Comparison of ENCODE assay signal across 10 cellular contexts in genomic region chr7:117993377-117994003, GRCh38.
DNase-seq lines count a peak whose midpoint lies in the region; ATAC-seq, FAIRE-seq and TF ChIP-seq lines count a peak whose summit lies in the region.
"Had no signal": no experiment of that assay in that cellular context is flagged by ENCODE, and none has a peak within 500 bp of the region (broad histone marks: within the 10 kb centered on the region; RNA-seq: fewer than 3 reads in every experiment).

No MANE protein-coding gene starts in this region.

- H3K27ac ChIP-seq in GM12878 (ENCODE audit: control insufficient read depth, insufficient read depth) (no peak overlapping the region), lower lobe of right lung (no peak overlapping the region)
- H3K27ac ChIP-seq: ovary had no signal

- BruUV-seq in GM12878 (replicated peaks; lab: Mats Ljungman, UMichigan), result no TSS peak

- in situ Hi-C loops in GM12878 (cut with MboI), result no loop called here

- H3K36me3 ChIP-seq in GM12878 (ENCODE audit: control insufficient read depth in 2 of 2, insufficient read depth in 2 of 2, low read length in 1 of 2), result no peaks in the 10 kb centered on the region
- H3K36me3 ChIP-seq in lower lobe of right lung, result no peaks in the 10 kb centered on the region
- H3K36me3 ChIP-seq: ovary had no signal

- H3K4me3 ChIP-seq in GM12878 (no peak overlapping the region), lower lobe of right lung (no peak overlapping the region)
- H3K4me3 ChIP-seq: ovary had no signal

- H3K27me3 ChIP-seq in GM12878 (replicated peaks in 1 of 2; ENCODE audit: control insufficient read depth in 2 of 2, insufficient read depth in 2 of 2, low read length in 1 of 2) (no peaks in the 10 kb centered on the region), lower lobe of right lung (ENCODE audit: low read depth) (no peaks in the 10 kb centered on the region)
- H3K27me3 ChIP-seq: ovary had no signal

- H2AFZ ChIP-seq in GM12878 (ENCODE audit: control insufficient read depth, low read depth, low read length), result no peak overlapping the region

- SMC1A ChIA-PET in GM12878 (lab: Charles Lee; ENCODE audit: uncharacterized antibody, unreplicated experiment), result interaction anchor here (0.6 to 1.7 kb wide), 16 partner anchors 11 to 290 kb away, joined by 3 to 8 read pairs (median 4); no protein-coding TSS in a partner anchor

- TF ChIP-seq POLR2A in GM12878 (IDR thresholded peaks at IDR 0.05; ENCODE audit: low read depth, low read length), result no peak

- DNase-seq in COR-L47 (lab: John Stamatoyannopoulos, UW) (peak; percentile 33), NCI-H1694 treated with DMSO at 0.1 percent for 48 hours (lab: John Stamatoyannopoulos, UW) (peak; percentile 74), GM12878 (ENCODE audit: low read depth, low spot score) (no peak), lower lobe of right lung (no peak)
- DNase-seq in activated effector memory CD4-positive, alpha-beta T cell treated with anti-CD3 and anti-CD28 coated beads, Interleukin-2, amount 50 U/mL, for 16 hours, result no peak
- DNase-seq in activated T-cell treated with anti-CD3 and anti-CD28 coated beads, Interleukin-2, amount 50 U/mL, for 1 hour, result no peak

- no peaks in the 10 kb centered on the region; the same call in 2 of the 3 replicates for H3K9me3 ChIP-seq in GM12878 (replicated peaks; ENCODE audit: control insufficient read depth, insufficient read depth, low read length)
- no peaks in the 10 kb centered on the region for H3K9me3 ChIP-seq in lower lobe of right lung
- H3K9me3 ChIP-seq: ovary had no signal

- peak; percentile 95 for ATAC-seq in GM18858 (IDR thresholded peaks at IDR 0.05; ENCODE audit: unreplicated experiment)
- peak; percentile 99 for ATAC-seq in HG02884 (IDR thresholded peaks at IDR 0.05; ENCODE audit: unreplicated experiment)
- peak; percentile 98 for ATAC-seq in GM12878
- ATAC-seq in lower lobe of right lung, result no peak

- CTCF ChIA-PET in GM12878 (lab: Yijun Ruan, JAX), result interaction anchor here (0.7 to 1.7 kb wide), 24 partner anchors 10 to 593 kb away, joined by 3 to 8 read pairs (median 3); no protein-coding TSS in a partner anchor

- intact Hi-C loops in GM12878 (cut with micrococcal nuclease; ENCODE audit: unreplicated experiment) (loop anchor here (5.0 kb wide), 2 partner anchors 114 to 159 kb away; no protein-coding TSS in a partner anchor), lower lobe of right lung (cut with DNase I) (no loop called here)

- no peaks in the 10 kb centered on the region for H3K79me2 ChIP-seq in GM12878 (ENCODE audit: control insufficient read depth, insufficient read depth, low read length)

- H3K4me1 ChIP-seq in GM12878 (ENCODE audit: control insufficient read depth, insufficient read depth, low read length), result no peaks in the 10 kb centered on the region
- H3K4me1 ChIP-seq in lower lobe of right lung, result no peaks in the 10 kb centered on the region

- TF ChIP-seq EP300 in GM12878 (IDR thresholded peaks at IDR 0.05; ENCODE audit: borderline replicate concordance in 1 of 2, control insufficient read depth in 1 of 2, low read depth in 2 of 2, low read length in 2 of 2), result no peak

- POLR2A ChIA-PET in GM12878 (lab: Charles Lee), result no interaction called here

- no peak for FAIRE-seq in GM12878 (lab: Jason Lieb, UNC)
- FAIRE-seq: TTC549 had no signal

- TF ChIP-seq RAD21 in GM12878 (IDR thresholded peaks at IDR 0.05; ENCODE audit: insufficient read depth, low read depth, low read length), result peak; percentile 32; the same call in 1 of the 2 replicates

- H3K9ac ChIP-seq in GM12878 (ENCODE audit: control insufficient read depth, insufficient read depth, low read length), result no peak overlapping the region

- TF ChIP-seq CTCF in GM12878 (IDR thresholded peaks at IDR 0.05 in 2 of 3, conservative IDR thresholded peaks at IDR 0.05 in 1 of 3; ENCODE audit: control insufficient read depth in 2 of 3, extremely low read depth in 1 of 3, insufficient read depth in 1 of 3, low read depth in 3 of 3, low read length in 3 of 3), result peak; percentile 48 to 65 (median 62)
- TF ChIP-seq CTCF in lower lobe of right lung (IDR thresholded peaks at IDR 0.05), result peak; percentile 36

- H3K4me2 ChIP-seq in GM12878 (ENCODE audit: control insufficient read depth, insufficient read depth), result no peak overlapping the region

- RAD21 ChIA-PET in GM12878 (lab: Charles Lee; ENCODE audit: unreplicated experiment), result interaction anchor here (0.8 to 1.5 kb wide), 4 partner anchors 106 to 206 kb away, joined by 3 to 8 read pairs (median 3); no protein-coding TSS in a partner anchor

- no peaks in the 10 kb centered on the region for H4K20me1 ChIP-seq in GM12878 (ENCODE audit: control insufficient read depth, insufficient read depth)

TF ChIP-seq in GM12878, 131 proteins besides CTCF, POLR2A, EP300 and RAD21:
- TF ChIP-seq YY1 (IDR thresholded peaks at IDR 0.05; ENCODE audit: low read depth, low read length) (0 out of 2 replicates have a peak, but pooled peaks have one; percentile 11), SMAD1 (IDR thresholded peaks at IDR 0.05; ENCODE audit: low read depth, partially characterized antibody) (no peak), SUZ12 (IDR thresholded peaks at IDR 0.05; ENCODE audit: unreplicated experiment) (no peak), STAT3 (IDR thresholded peaks at IDR 0.05; ENCODE audit: low read depth, low read length) (no peak), IRF3 (IDR thresholded peaks at IDR 0.05) (no peak), SMC3 (IDR thresholded peaks at IDR 0.05; ENCODE audit: borderline replicate concordance, low read length) (peak; percentile 18; the same call in 1 of the 2 replicates)

Comparison
In these comparisons a context has a peak if more than half of its experiments do, and no peak if none do; other contexts are left out.
1. DNase-seq: peak in COR-L47 (single experiment) and NCI-H1694 treated with DMSO at 0.1 percent for 48 hours (single experiment); none in GM12878 (single experiment), lower lobe of right lung (single experiment), activated effector memory CD4-positive, alpha-beta T cell treated with anti-CD3 and anti-CD28 coated beads, Interleukin-2, amount 50 U/mL, for 16 hours (single experiment) and activated T-cell treated with anti-CD3 and anti-CD28 coated beads, Interleukin-2, amount 50 U/mL, for 1 hour (single experiment).
2. ATAC-seq: peak in GM18858 (single experiment), HG02884 (single experiment) and GM12878 (single experiment); none in lower lobe of right lung (0 of 2).